8 cellular contexts compared by ENCODE assay signal in genomic region chr10:132023092-132023811, GRCh38. TPM values are rescaled to one million over a fixed set of nuclear protein-coding genes. Genes with fewer than 3 reads are reported as not detected.
DNase-seq lines count a peak whose midpoint lies in the region; ATAC-seq and TF ChIP-seq lines count a peak whose summit lies in the region.

No MANE protein-coding gene starts in this region.

- CTCF ChIA-PET in HEK293T (lab: Yijun Ruan, JAX), result interaction anchor here (0.5 to 1.9 kb wide), 27 partner anchors 8 to 1711 kb away, joined by 3 to 14 read pairs (median 4); partner anchors contain the start of gene BNIP3
- CTCF ChIA-PET in activated CD4-positive, alpha-beta T cell treated with anti-CD3 and anti-CD28 coated beads, Interleukin-2, amount 10 ng/mL, durations not matched to agents 7 days and 5 days (lab: Charles Lee), result interaction anchor here (0.6 to 2.5 kb wide), 15 partner anchors 10 to 520 kb away, joined by 3 to 30 read pairs (median 5); partner anchors contain the start of gene PPP2R2D

- H3K27me3 Mint-ChIP-seq in activated CD4-positive, alpha-beta T cell treated with anti-CD3 and anti-CD28 coated beads, Interleukin-2, amount 10 ng/mL, durations not matched to agents 7 days and 5 days, result peaks cover 32% of the 10 kb centered on the region

- peak overlapping the region; percentile 37 for H3K4me3 ChIP-seq in choroid plexus epithelial cell (ENCODE audit: low read depth, low read length)

- H3K27ac Mint-ChIP-seq in activated CD4-positive, alpha-beta T cell treated with anti-CD3 and anti-CD28 coated beads, Interleukin-2, amount 10 ng/mL, durations not matched to agents 7 days and 5 days, result no peak overlapping the region

- H3K4me3 Mint-ChIP-seq in activated CD4-positive, alpha-beta T cell treated with anti-CD3 and anti-CD28 coated beads, Interleukin-2, amount 10 ng/mL, durations not matched to agents 7 days and 5 days, result no peak overlapping the region

- H3K36me3 Mint-ChIP-seq in activated CD4-positive, alpha-beta T cell treated with anti-CD3 and anti-CD28 coated beads, Interleukin-2, amount 10 ng/mL, durations not matched to agents 7 days and 5 days (ENCODE audit: low read depth), result no peaks in the 10 kb centered on the region

- peak; percentile 91 for DNase-seq in ELF-1 (ENCODE audit: low read depth, low spot score)
- DNase-seq in HEK293T (ENCODE audit: extremely low spot score), result peak; percentile 92
- peak; percentile 31 for DNase-seq in NCI-H2171 treated with DMSO at 0.1 percent for 48 hours (lab: John Stamatoyannopoulos, UW)
- DNase-seq in activated CD4-positive, alpha-beta T cell treated with anti-CD3 and anti-CD28 coated beads, Interleukin-2, amount 10 ng/mL, durations not matched to agents 7 days and 5 days, result peak; percentile 80
- DNase-seq in choroid plexus epithelial cell (ENCODE audit: low read depth), result peak; percentile 83
- DNase-seq in left lobe of liver (ENCODE audit: low spot score), result peak; percentile 84
- DNase-seq in stimulated activated CD4-positive, alpha-beta T cell treated with anti-CD3 and anti-CD28 coated beads, Interleukin-1b, Interleukin-23, amount 100 ng/mL, for 48 hours, result peak; percentile 70

- peak; percentile 98 for ATAC-seq in left lobe of liver
- no peak for ATAC-seq in GM19324 (IDR thresholded peaks at IDR 0.05; ENCODE audit: low FRiP score, unreplicated experiment)

- H3K9me3 Mint-ChIP-seq in activated CD4-positive, alpha-beta T cell treated with anti-CD3 and anti-CD28 coated beads, Interleukin-2, amount 10 ng/mL, durations not matched to agents 7 days and 5 days, result no peaks in the 10 kb centered on the region

- POLR2A ChIA-PET in HEK293T (lab: Yijun Ruan, JAX), result no interaction called here
- POLR2A ChIA-PET in activated CD4-positive, alpha-beta T cell treated with anti-CD3 and anti-CD28 coated beads, Interleukin-2, amount 10 ng/mL, durations not matched to agents 7 days and 5 days (lab: Charles Lee), result interaction anchor here (1.2 kb wide), 1 partner anchor 137 kb away, joined by 3 read pairs; no protein-coding TSS in a partner anchor

- peak; percentile 96 for TF ChIP-seq CTCF in choroid plexus epithelial cell (conservative IDR thresholded peaks at IDR 0.05; ENCODE audit: low read depth, low read length)

- H3K4me1 Mint-ChIP-seq in activated CD4-positive, alpha-beta T cell treated with anti-CD3 and anti-CD28 coated beads, Interleukin-2, amount 10 ng/mL, durations not matched to agents 7 days and 5 days, result peaks cover 5% of the 10 kb centered on the region

TF ChIP-seq in HEK293T, 16 proteins besides CTCF, POLR2A, EP300 and RAD21:
- no peak for TF ChIP-seq ELF4 (IDR thresholded peaks at IDR 0.05)
- TF ChIP-seq PKNOX1 (IDR thresholded peaks at IDR 0.05), result peak; percentile 2; the same call in 1 of the 2 replicates
- no peak for TF ChIP-seq BHLHE40 (IDR thresholded peaks at IDR 0.05; ENCODE audit: borderline replicate concordance)
- TF ChIP-seq FOXA1 (IDR thresholded peaks at IDR 0.05), result no peak
- TF ChIP-seq FOXM1 (IDR thresholded peaks at IDR 0.05; ENCODE audit: borderline replicate concordance), result no peak
- TF ChIP-seq FOXK2 (IDR thresholded peaks at IDR 0.05), result no peak
- no peak for TF ChIP-seq SUZ12 (IDR thresholded peaks at IDR 0.05)
- no peak for TF ChIP-seq ARNT (IDR thresholded peaks at IDR 0.05)
- TF ChIP-seq ZNF384 (IDR thresholded peaks at IDR 0.05), result no peak

RNA-seq across cellular contexts. Expression of gene BNIP3, which starts 41.5 kb away (rescaled TPM):
- 10 to 100 TPM; 59.0 to 62.2 TPM for total RNA-seq in activated CD4-positive, alpha-beta T cell treated with anti-CD3 and anti-CD28 coated beads, Interleukin-2, amount 10 ng/mL, durations not matched to agents 7 days and 5 days
- total RNA-seq in left lobe of liver, result 90.4 TPM

RNA-seq across cellular contexts. Expression of gene JAKMIP3, which starts 42.5 kb away (rescaled TPM):
- total RNA-seq in activated CD4-positive, alpha-beta T cell treated with anti-CD3 and anti-CD28 coated beads, Interleukin-2, amount 10 ng/mL, durations not matched to agents 7 days and 5 days, result under 1 TPM; 0.07 to 0.12 TPM
- total RNA-seq in left lobe of liver, result 0.28 TPM

Comparison
In these comparisons a context has a peak if more than half of its experiments do, and no peak if none do; other contexts are left out.
1. DNase-seq: peak in every context shown above with its lines; median percentile 92 in HEK293T; 91 in ELF-1; 84 in left lobe of liver; 83 in choroid plexus epithelial cell; 80 in activated CD4-positive, alpha-beta T cell treated with anti-CD3 and anti-CD28 coated beads, Interleukin-2, amount 10 ng/mL, durations not matched to agents 7 days and 5 days; 70 in stimulated activated CD4-positive, alpha-beta T cell treated with anti-CD3 and anti-CD28 coated beads, Interleukin-1b, Interleukin-23, amount 100 ng/mL, for 48 hours; 31 in NCI-H2171 treated with DMSO at 0.1 percent for 48 hours.